8 cellular contexts compared by ENCODE assay signal in genomic region chr22:42614312-42615091, GRCh38. TPM values are rescaled to one million over a fixed set of nuclear protein-coding genes. Genes with fewer than 3 reads are reported as not detected.
DNase-seq lines count a peak whose midpoint lies in the region; ATAC-seq and TF ChIP-seq lines count a peak whose summit lies in the region.

A gene with protein sequence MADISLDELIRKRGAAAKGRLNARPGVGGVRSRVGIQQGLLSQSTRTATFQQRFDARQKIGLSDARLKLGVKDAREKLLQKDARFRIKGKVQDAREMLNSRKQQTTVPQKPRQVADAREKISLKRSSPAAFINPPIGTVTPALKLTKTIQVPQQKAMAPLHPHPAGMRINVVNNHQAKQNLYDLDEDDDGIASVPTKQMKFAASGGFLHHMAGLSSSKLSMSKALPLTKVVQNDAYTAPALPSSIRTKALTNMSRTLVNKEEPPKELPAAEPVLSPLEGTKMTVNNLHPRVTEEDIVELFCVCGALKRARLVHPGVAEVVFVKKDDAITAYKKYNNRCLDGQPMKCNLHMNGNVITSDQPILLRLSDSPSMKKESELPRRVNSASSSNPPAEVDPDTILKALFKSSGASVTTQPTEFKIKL (minus strand): TSS chr22:42614883. CDS start chr22:42614857, 26 bp downstream.

- peak within 1 kb of the TSS; percentile 98 to 100 (median 100) for H3K27ac Mint-ChIP-seq in naive thymus-derived CD8-positive, alpha-beta T cell

- POLR2A ChIA-PET in naive thymus-derived CD8-positive, alpha-beta T cell (lab: Charles Lee), result interaction anchor here (0.6 to 3.9 kb wide), 19 partner anchors 9 to 573 kb away, joined by 3 to 54 read pairs (median 6); partner anchors contain the start of genes ARFGAP3, CYB5R3, NDUFA6 and PACSIN2

- peak within 1 kb of the TSS; percentile 89 for H3K4me2 ChIP-seq in fibroblast of lung (ENCODE audit: extremely low read depth, insufficient read depth, low read length)

- H3K4me1 ChIP-seq in fibroblast of lung (ENCODE audit: control insufficient read depth, extremely low read depth, insufficient read depth, low read length), result peaks cover 22% of the 10 kb centered on the region

- DNase-seq in ELF-1 (ENCODE audit: low read depth, low spot score) (peak; percentile 98), GOT3 (lab: John Stamatoyannopoulos, UW) (peak; percentile 91), RPMI8226 (peak; percentile 99), fibroblast of lung (ENCODE audit: low read depth in 2 of 2) (peak; percentile 96 to 99)
- DNase-seq in activated T-helper 1 cell treated with anti-CD3 and anti-CD28 coated beads, Interleukin-2, amount 50 U/mL, for 16 hours (ENCODE audit: low read depth in 1 of 2, low spot score in 1 of 2), result peak; percentile 98
- peak; percentile 96 to 99 (median 98) for DNase-seq in naive thymus-derived CD8-positive, alpha-beta T cell
- peak; percentile 95 to 98 (median 98) for DNase-seq in stimulated activated naive CD4-positive, alpha-beta T cell (lab: John Stamatoyannopoulos, UW)

- peaks cover 0 to 2% (median 0%) of the 10 kb centered on the region in 5 donors for H3K27me3 Mint-ChIP-seq in naive thymus-derived CD8-positive, alpha-beta T cell

- H4K20me1 ChIP-seq in fibroblast of lung (ENCODE audit: control insufficient read depth, extremely low read depth, insufficient read depth, low read length), result no peaks in the 10 kb centered on the region

- peaks cover 42% of the 10 kb centered on the region for H3K79me2 ChIP-seq in fibroblast of lung (ENCODE audit: control insufficient read depth, insufficient read depth, low read length)

- H3K4me1 Mint-ChIP-seq in naive thymus-derived CD8-positive, alpha-beta T cell, result peaks cover 25 to 64% (median 57%) of the 10 kb centered on the region in 4 donors

- H3K27ac ChIP-seq in fibroblast of lung (ENCODE audit: insufficient read depth, low read length), result peak within 1 kb of the TSS; percentile 97

- H3K36me3 ChIP-seq in fibroblast of lung (ENCODE audit: control insufficient read depth, insufficient read depth, low read length), result peaks cover under 1% of the 10 kb centered on the region

- 0 out of 2 replicates have a peak, but pooled peaks have one; percentile 30 for TF ChIP-seq CTCF in LNCAP (IDR thresholded peaks at IDR 0.05)
- peak in 1 of 2 donors; percentile 21 for TF ChIP-seq CTCF in fibroblast of lung (conservative IDR thresholded peaks at IDR 0.05 in 1 of 2, IDR thresholded peaks at IDR 0.05 in 1 of 2; ENCODE audit: low read depth in 1 of 2, low read length in 2 of 2)

- peaks cover 0 to 30% (median 7%) of the 10 kb centered on the region in 3 donors for H3K36me3 Mint-ChIP-seq in naive thymus-derived CD8-positive, alpha-beta T cell

- H2AFZ ChIP-seq in fibroblast of lung (ENCODE audit: low read length), result peak within 1 kb of the TSS; percentile 61

- peak within 1 kb of the TSS; percentile 66 to 84 (median 76) for H3K4me3 ChIP-seq in fibroblast of lung (replicated peaks in 1 of 4; ENCODE audit: control extremely low read depth in 1 of 4, insufficient read depth in 1 of 4, low read depth in 3 of 4, low read length in 4 of 4)

- H3K4me3 Mint-ChIP-seq in naive thymus-derived CD8-positive, alpha-beta T cell, result peak within 1 kb of the TSS; percentile 91 to 98 (median 96)

- H3K9me3 ChIP-seq in fibroblast of lung (ENCODE audit: control insufficient read depth, insufficient read depth, low read depth, low read length), result no peaks in the 10 kb centered on the region

- peak within 1 kb of the TSS; percentile 96 for H3K9ac ChIP-seq in fibroblast of lung (ENCODE audit: insufficient read depth, low read length)

- no peaks in the 10 kb centered on the region for H3K9me3 Mint-ChIP-seq in naive thymus-derived CD8-positive, alpha-beta T cell

- H3K27me3 ChIP-seq in fibroblast of lung (ENCODE audit: control insufficient read depth, insufficient read depth, low read length), result no peaks in the 10 kb centered on the region

- ATAC-seq in naive thymus-derived CD8-positive, alpha-beta T cell, result peak; percentile 69 to 72

RNA-seq across cellular contexts. Expression of the gene that starts here (rescaled TPM):
- total RNA-seq in fibroblast of lung, result 24.1 and 31.0 TPM in 2 replicates
- 28.2 and 38.6 TPM in 2 replicates for polyA plus RNA-seq in fibroblast of lung
- polyA plus RNA-seq in fibroblast of lung (2012), result 42.1 and 51.2 TPM in 2 replicates
- 44.9 and 57.2 TPM in 2 replicates for polyA minus RNA-seq in fibroblast of lung (ENCODE audit: low replicate concordance)
- total RNA-seq in naive thymus-derived CD8-positive, alpha-beta T cell, result 10 to 100 TPM; 81.1 to 85.8 TPM
- polyA plus RNA-seq in naive thymus-derived CD8-positive, alpha-beta T cell, result 10 to 100 TPM; 60.7 to 93.6 (median 70.5) TPM

Comparison
In these comparisons a context has a peak if more than half of its experiments do, and no peak if none do; other contexts are left out.
1. Peak in every context shown above with its lines: DNase-seq, ATAC-seq, H3K4me3 ChIP-seq and H3K27ac ChIP-seq.